Comparison of ENCODE assay signal across 23 cellular contexts in genomic region chr14:49364752-49365117, GRCh38.
DNase-seq lines count a peak whose midpoint lies in the region; ATAC-seq, FAIRE-seq and TF ChIP-seq lines count a peak whose summit lies in the region.
"Had no signal": no experiment of that assay in that cellular context is flagged by ENCODE, and none has a peak within 500 bp of the region (broad histone marks: within the 10 kb centered on the region; RNA-seq: fewer than 3 reads in every experiment).

No MANE protein-coding gene starts in this region.

- H3K9me3 Mint-ChIP-seq in neural progenitor cell, result peaks cover 16% of the 10 kb centered on the region
- peaks cover 2% of the 10 kb centered on the region for H3K9me3 Mint-ChIP-seq in activated T-helper 2 cell treated with anti-CD3 and anti-CD28 coated beads, Interferon-gamma antibody, Interleukin-2, Interleukin-4, amounts not matched to agents 10 μg/mL and 5 μg/mL and 100 μg/mL, durations not matched to agents 14 hours and 24 hours and 36 hours

- H3K27ac Mint-ChIP-seq in neural progenitor cell, result peak overlapping the region; percentile 59
- no peak overlapping the region for H3K27ac Mint-ChIP-seq in activated T-helper 2 cell treated with anti-CD3 and anti-CD28 coated beads, Interferon-gamma antibody, Interleukin-2, Interleukin-4, amounts not matched to agents 10 μg/mL and 5 μg/mL and 100 μg/mL, durations not matched to agents 14 hours and 24 hours and 36 hours
- H3K27ac Mint-ChIP-seq: B cell; CD4-positive, alpha-beta T cell; CD8-positive, alpha-beta T cell had no signal

- WGBS in liver, result 25% methylated on average over 1 of the region's 1 CpG
- 17% methylated on average over 1 of the region's 1 CpG for WGBS in HepG2 (ENCODE audit: low lambda C conversion rate)
- WGBS in right lobe of liver (ENCODE audit: insufficient coverage, low coverage, low lambda C conversion rate, missing lambda C conversion rate), result 15% methylated on average over 1 of the region's 1 CpG
- 60 to 88% methylated on average over 1 of the region's 1 CpG for WGBS in mesodermal cell (ENCODE audit: insufficient coverage in 2 of 2), 2 experiments

- H3K4me1 ChIP-seq in liver (ENCODE audit: control insufficient read depth in 4 of 4, insufficient read depth in 4 of 4, low read length in 3 of 4) (peaks cover 0 to 24% (median 17%) of the 10 kb centered on the region in 4 donors), HepG2 (ENCODE audit: insufficient read depth, low read length) (peaks cover 34% of the 10 kb centered on the region), right lobe of liver (peaks cover 0 to 25% (median 3%) of the 10 kb centered on the region in 4 donors), mesodermal cell (ENCODE audit: control insufficient read depth, insufficient read depth, low read length, poor library complexity, severe bottlenecking) (peaks cover 3% of the 10 kb centered on the region), neural progenitor cell (peaks cover 32% of the 10 kb centered on the region), SJCRH30 (no peaks in the 10 kb centered on the region)
- H3K4me1 ChIP-seq: A549 had no signal

- H3K4me2 ChIP-seq in HepG2 (ENCODE audit: low read depth, low read length), result no peak overlapping the region
- H3K4me2 ChIP-seq in neural progenitor cell, result peak overlapping the region; percentile 34
- H3K4me2 ChIP-seq: A549 had no signal

- H4K20me1 ChIP-seq in HepG2 (ENCODE audit: insufficient read depth, low read length) (no peaks in the 10 kb centered on the region), neural progenitor cell (ENCODE audit: low read depth) (no peaks in the 10 kb centered on the region)
- H4K20me1 ChIP-seq: BLaER1 treated with 17β-estradiol and CSF1 and Interleukin-3, amounts not matched to agents 10 nM and 100 nM had no signal

- ATAC-seq in HepG2, result no peak
- peak; percentile 10 to 64 (median 38) for ATAC-seq in right lobe of liver
- ATAC-seq: A549; CD8-positive, alpha-beta T cell had no signal

- intact Hi-C loops in HepG2 (cut with micrococcal nuclease; ENCODE audit: unreplicated experiment), result no loop called here
- intact Hi-C loops in right lobe of liver (cut with DNase I), result no loop called here
- intact Hi-C loops in activated T-helper 2 cell treated with anti-CD3 and anti-CD28 coated beads, Interferon-gamma antibody, Interleukin-2, Interleukin-4, amounts not matched to agents 10 μg/mL and 5 μg/mL and 100 μg/mL, durations not matched to agents 14 hours and 24 hours and 36 hours (cut with micrococcal nuclease), result no loop called here

- H3K9me3 ChIP-seq in liver (ENCODE audit: control insufficient read depth in 4 of 4, low read length in 3 of 4), result no peaks in the 10 kb centered on the region
- H3K9me3 ChIP-seq in HepG2 (ENCODE audit: low read length), result no peaks in the 10 kb centered on the region
- no peaks in the 10 kb centered on the region for H3K9me3 ChIP-seq in right lobe of liver
- no peaks in the 10 kb centered on the region for H3K9me3 ChIP-seq in mesodermal cell (ENCODE audit: control insufficient read depth, low read length)
- H3K9me3 ChIP-seq in neural progenitor cell (ENCODE audit: low read depth), result no peaks in the 10 kb centered on the region
- no peaks in the 10 kb centered on the region for H3K9me3 ChIP-seq in SJCRH30 (replicated peaks)
- H3K9me3 ChIP-seq: A549, Caco-2 had no signal

- POLR2A ChIA-PET in HepG2 (lab: Yijun Ruan, JAX), result no interaction called here

- no peaks in the 10 kb centered on the region for H3K36me3 ChIP-seq in liver (ENCODE audit: control insufficient read depth in 4 of 4, insufficient read depth in 3 of 4, low read depth in 1 of 4, low read length in 3 of 4)
- no peaks in the 10 kb centered on the region for H3K36me3 ChIP-seq in HepG2 (replicated peaks in 1 of 2; ENCODE audit: control insufficient read depth in 1 of 2, insufficient read depth in 2 of 2, low read length in 2 of 2)
- no peaks in the 10 kb centered on the region for H3K36me3 ChIP-seq in right lobe of liver
- no peaks in the 10 kb centered on the region for H3K36me3 ChIP-seq in mesodermal cell (ENCODE audit: control insufficient read depth, insufficient read depth, low read length)
- no peaks in the 10 kb centered on the region for H3K36me3 ChIP-seq in neural progenitor cell
- no peaks in the 10 kb centered on the region for H3K36me3 ChIP-seq in SJCRH30
- H3K36me3 ChIP-seq: BLaER1 treated with 17β-estradiol and CSF1 and Interleukin-3, amounts not matched to agents 10 nM and 100 nM had no signal

- H2AFZ ChIP-seq in HepG2 (ENCODE audit: low read length), result no peak overlapping the region
- H2AFZ ChIP-seq in neural progenitor cell (replicated peaks), result no peak overlapping the region

- TF ChIP-seq EP300 in HepG2 (IDR thresholded peaks at IDR 0.05; ENCODE audit: low read depth in 2 of 2, low read length in 2 of 2), result no peak
- TF ChIP-seq EP300 in HepG2 (CRISPR knock-in tag; IDR thresholded peaks at IDR 0.05; ENCODE audit: borderline replicate concordance), result no peak

- H3K27me3 ChIP-seq in liver (ENCODE audit: control insufficient read depth in 4 of 4, insufficient read depth in 4 of 4, low read length in 3 of 4) (no peaks in the 10 kb centered on the region), HepG2 (ENCODE audit: control insufficient read depth in 1 of 2, insufficient read depth in 2 of 2, low read length in 2 of 2) (no peaks in the 10 kb centered on the region), right lobe of liver (no peaks in the 10 kb centered on the region), neural progenitor cell (peaks cover 24% of the 10 kb centered on the region), SJCRH30 (no peaks in the 10 kb centered on the region)
- H3K27me3 ChIP-seq: BLaER1 treated with 17β-estradiol and CSF1 and Interleukin-3, amounts not matched to agents 10 nM and 100 nM had no signal

- H3K4me3 ChIP-seq in liver (ENCODE audit: low read depth in 1 of 3, low read length in 3 of 3), result no peak overlapping the region
- no peak overlapping the region for H3K4me3 ChIP-seq in HepG2 (replicated peaks in 1 of 3; ENCODE audit: insufficient read depth in 1 of 3, low read depth in 2 of 3, low read length in 3 of 3)
- no peak overlapping the region for H3K4me3 ChIP-seq in right lobe of liver
- no peak overlapping the region for H3K4me3 ChIP-seq in mesodermal cell (ENCODE audit: extremely low read depth, insufficient read depth, low read length, poor library complexity, severe bottlenecking)
- H3K4me3 ChIP-seq in neural progenitor cell, result no peak overlapping the region
- H3K4me3 ChIP-seq in SJCRH30, result no peak overlapping the region
- H3K4me3 ChIP-seq: A549; BLaER1 treated with 17β-estradiol and CSF1 and Interleukin-3, amounts not matched to agents 10 nM and 100 nM had no signal

- in situ Hi-C loops in HepG2 (cut with HindIII; ENCODE audit: extremely low pct_ligation_motif_present, low pct_unique_long_range_greater_than_20kb), result no loop called here

- H3K4me1 Mint-ChIP-seq in neural progenitor cell, result peaks cover 18% of the 10 kb centered on the region
- H3K4me1 Mint-ChIP-seq in activated T-helper 2 cell treated with anti-CD3 and anti-CD28 coated beads, Interferon-gamma antibody, Interleukin-2, Interleukin-4, amounts not matched to agents 10 μg/mL and 5 μg/mL and 100 μg/mL, durations not matched to agents 14 hours and 24 hours and 36 hours (ENCODE audit: low read depth), result no peaks in the 10 kb centered on the region
- H3K4me1 Mint-ChIP-seq: B cell had no signal

- no peak overlapping the region for H3K4me3 Mint-ChIP-seq in neural progenitor cell
- H3K4me3 Mint-ChIP-seq in activated T-helper 2 cell treated with anti-CD3 and anti-CD28 coated beads, Interferon-gamma antibody, Interleukin-2, Interleukin-4, amounts not matched to agents 10 μg/mL and 5 μg/mL and 100 μg/mL, durations not matched to agents 14 hours and 24 hours and 36 hours (ENCODE audit: low read depth), result no peak overlapping the region
- H3K4me3 Mint-ChIP-seq: B cell; CD4-positive, alpha-beta T cell; CD8-positive, alpha-beta T cell had no signal

- no peak overlapping the region for H3K9ac ChIP-seq in liver (ENCODE audit: low read depth in 1 of 2, low read length in 2 of 2)
- no peak overlapping the region for H3K9ac ChIP-seq in HepG2 (ENCODE audit: insufficient read depth, low read depth, low read length)
- H3K9ac ChIP-seq in neural progenitor cell, result no peak overlapping the region
- H3K9ac ChIP-seq: BLaER1 treated with 17β-estradiol and CSF1 and Interleukin-3, amounts not matched to agents 10 nM and 100 nM had no signal

- DNase-seq in HepG2 (ENCODE audit: low spot score) (no peak), right lobe of liver (no peak), neural progenitor cell (ENCODE audit: low spot score) (no peak), SJCRH30 (no peak), 8988T (no peak)
- no peak for DNase-seq in activated T-helper 2 cell treated with anti-CD3 and anti-CD28 coated beads, Interferon-gamma antibody, Interleukin-2, Interleukin-4, amounts not matched to agents 10 μg/mL and 5 μg/mL and 100 μg/mL, durations not matched to agents 14 hours and 24 hours and 36 hours (ENCODE audit: low spot score)
- DNase-seq: AML-193; Caco-2; Calu3; CD4-positive, alpha-beta T cell; CD8-positive, alpha-beta T cell; DMS79 treated with DMSO at 0.1 percent for 48 hours; GF-D8 had no signal

- TF ChIP-seq RAD21 in liver (IDR thresholded peaks at IDR 0.05) (no peak), HepG2 (CRISPR knock-in tag; IDR thresholded peaks at IDR 0.05) (no peak)

- TF ChIP-seq POLR2A in HepG2 (IDR thresholded peaks at IDR 0.05; ENCODE audit: insufficient read depth in 1 of 2, low read depth in 2 of 2, low read length in 2 of 2), result no peak
- no peak for TF ChIP-seq POLR2A in right lobe of liver (IDR thresholded peaks at IDR 0.05)

- no TSS peak for BruUV-seq in HepG2 (replicated peaks; lab: Mats Ljungman, UMichigan)

- H3K36me3 Mint-ChIP-seq in neural progenitor cell, result no peaks in the 10 kb centered on the region
- no peaks in the 10 kb centered on the region for H3K36me3 Mint-ChIP-seq in activated T-helper 2 cell treated with anti-CD3 and anti-CD28 coated beads, Interferon-gamma antibody, Interleukin-2, Interleukin-4, amounts not matched to agents 10 μg/mL and 5 μg/mL and 100 μg/mL, durations not matched to agents 14 hours and 24 hours and 36 hours (ENCODE audit: low read depth)
- H3K36me3 Mint-ChIP-seq: CD8-positive, alpha-beta T cell had no signal

- FAIRE-seq in HepG2 (lab: Jason Lieb, UNC), result no peak
- FAIRE-seq: A549, D721Med, G401.6, GM12891, GM19239 had no signal

- CTCF ChIA-PET in HepG2 (lab: Yijun Ruan, JAX; ENCODE audit: low intra/inter-chr PET ratio, low total read pairs), result no interaction called here

- H3K27ac ChIP-seq in liver (ENCODE audit: low read depth in 1 of 2, low read length in 2 of 2) (no peak overlapping the region), HepG2 (ENCODE audit: extremely low read length, insufficient read depth, low read length) (no peak overlapping the region), right lobe of liver (peak overlapping the region in 2 of 3 donors; percentile 23 to 71), mesodermal cell (ENCODE audit: low read depth, low read length, severe bottlenecking) (peak overlapping the region; percentile 39), neural progenitor cell (no peak overlapping the region), SJCRH30 (no peak overlapping the region)
- H3K27ac ChIP-seq: A549; BLaER1 treated with 17β-estradiol and CSF1 and Interleukin-3, amounts not matched to agents 10 nM and 100 nM; C4-2B had no signal

- TF ChIP-seq CTCF in liver (IDR thresholded peaks at IDR 0.05; ENCODE audit: low read depth, low read length, missing input control) (no peak), HepG2 (CRISPR knock-in tag; IDR thresholded peaks at IDR 0.05) (no peak), right lobe of liver (IDR thresholded peaks at IDR 0.05) (no peak), neural progenitor cell (IDR thresholded peaks at IDR 0.05) (no peak)

- no peaks in the 10 kb centered on the region for H3K27me3 Mint-ChIP-seq in neural progenitor cell (ENCODE audit: insufficient read depth, low read depth)
- no peaks in the 10 kb centered on the region for H3K27me3 Mint-ChIP-seq in activated T-helper 2 cell treated with anti-CD3 and anti-CD28 coated beads, Interferon-gamma antibody, Interleukin-2, Interleukin-4, amounts not matched to agents 10 μg/mL and 5 μg/mL and 100 μg/mL, durations not matched to agents 14 hours and 24 hours and 36 hours (ENCODE audit: low read depth)

- no peaks in the 10 kb centered on the region for H3K79me2 ChIP-seq in HepG2 (ENCODE audit: insufficient read depth, low read length)
- no peaks in the 10 kb centered on the region for H3K79me2 ChIP-seq in neural progenitor cell (ENCODE audit: low read depth)

- H3F3A ChIP-seq in neural progenitor cell (ENCODE audit: low read depth), result peaks cover 7% of the 10 kb centered on the region

Comparison
In these comparisons a context has a peak if more than half of its experiments do, and no peak if none do; other contexts are left out.
1. H3K27ac ChIP-seq: peak in right lobe of liver (2 of 3) and mesodermal cell (single experiment); none in liver (0 of 2), HepG2 (single experiment), neural progenitor cell (single experiment) and SJCRH30 (single experiment).